In the genomic region with DNA sequence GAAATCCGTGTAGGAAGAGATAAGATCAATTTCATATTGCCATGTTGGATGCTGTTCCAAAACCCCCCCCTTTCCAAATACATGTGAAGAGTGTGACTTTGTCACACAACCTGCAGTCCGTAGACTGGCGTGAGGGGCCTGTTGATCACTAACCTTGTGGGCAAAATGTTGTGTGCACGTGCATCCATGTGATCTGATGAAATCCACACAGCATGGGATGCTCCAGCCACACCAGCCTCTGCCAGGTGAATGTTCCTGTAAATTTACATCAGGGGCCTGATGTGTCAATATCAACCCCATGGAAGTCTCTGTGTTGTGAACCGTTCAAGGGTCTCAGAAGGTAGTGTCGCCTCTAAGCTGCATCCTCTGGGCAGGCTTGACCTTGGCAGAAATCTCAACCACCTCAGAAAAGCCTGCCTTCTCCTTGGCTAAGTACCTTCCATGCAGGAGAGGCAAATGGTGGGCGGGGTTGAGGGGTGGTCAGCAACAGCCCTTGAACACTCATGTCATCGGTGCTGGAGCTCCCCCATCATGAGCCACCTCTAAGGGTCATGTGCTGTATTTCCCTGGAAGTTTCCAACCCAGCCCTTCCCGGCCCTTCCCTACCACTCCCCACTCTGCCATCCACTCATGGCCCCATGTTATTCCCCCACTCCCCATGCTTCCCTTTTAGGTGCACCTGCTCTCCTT, we compare ENCODE assay signal across 25 cellular contexts.
DNase-seq lines count a peak whose midpoint lies in the region; ATAC-seq, FAIRE-seq and TF ChIP-seq lines count a peak whose summit lies in the region.
"Had no signal": no experiment of that assay in that cellular context is flagged by ENCODE, and none has a peak within 500 bp of the region (broad histone marks: within the 10 kb centered on the region; RNA-seq: fewer than 3 reads in every experiment).

No MANE protein-coding gene starts in this region.

- intact Hi-C loops in CD14-positive monocyte (cut with micrococcal nuclease): no loop called here
- intact Hi-C loops in sciatic nerve (cut with DNase I): no loop called here

- H3K9me3 Mint-ChIP-seq in CD14-positive monocyte (peaks cover 0 to 4% (median 2%) of the 10 kb centered on the region in 7 donors), endodermal cell (no peaks in the 10 kb centered on the region)
- H3K9me3 Mint-ChIP-seq: CD4-positive, alpha-beta T cell; CD8-positive, alpha-beta memory T cell; GM23338; H9; HFFc6 had no signal

- H3K27ac ChIP-seq in endodermal cell (ENCODE audit: low read depth, low read length): no peak overlapping the region
- H3K27ac ChIP-seq: 22Rv1, BLaER1, C4-2B had no signal

- no peaks in the 10 kb centered on the region for H3K36me3 ChIP-seq in endodermal cell (ENCODE audit: control insufficient read depth, insufficient read depth, low read length)
- H3K36me3 ChIP-seq: BLaER1 had no signal

- TF ChIP-seq CTCF in CD14-positive monocyte (IDR thresholded peaks at IDR 0.05) (no peak), endodermal cell (conservative IDR thresholded peaks at IDR 0.05) (no peak)

- H3K36me3 Mint-ChIP-seq in CD14-positive monocyte (no peaks in the 10 kb centered on the region), endodermal cell (ENCODE audit: low read depth) (no peaks in the 10 kb centered on the region)
- H3K36me3 Mint-ChIP-seq: CD8-positive, alpha-beta memory T cell had no signal

- H3K4me3 ChIP-seq in endodermal cell (ENCODE audit: low read length): no peak overlapping the region
- H3K4me3 ChIP-seq: BLaER1, GM23338 had no signal

- H3K4me3 Mint-ChIP-seq in CD14-positive monocyte: no peak overlapping the region
- H3K4me3 Mint-ChIP-seq in endodermal cell: no peak overlapping the region
- H3K4me3 Mint-ChIP-seq: B cell; CD4-positive, alpha-beta T cell; CD8-positive, alpha-beta memory T cell; GM23338; H9; HFFc6 had no signal

- WGBS in endodermal cell (ENCODE audit: insufficient coverage in 1 of 2, insufficient read length in 1 of 2), 2 experiments: 92 to 97% methylated on average over 9 of the region's 9 CpGs

- peaks cover 3% of the 10 kb centered on the region for H3K4me1 ChIP-seq in endodermal cell (ENCODE audit: control insufficient read depth, insufficient read depth, low read length)
- H3K4me1 ChIP-seq: BLaER1 had no signal

- no peaks in the 10 kb centered on the region for H3K9me3 ChIP-seq in endodermal cell (ENCODE audit: control insufficient read depth, low read length)

- peak overlapping the region in 3 of 7 donors; percentile 30 to 97 (median 83) for H3K27ac Mint-ChIP-seq in CD14-positive monocyte
- no peak overlapping the region for H3K27ac Mint-ChIP-seq in endodermal cell
- H3K27ac Mint-ChIP-seq: B cell; CD4-positive, alpha-beta T cell; CD8-positive, alpha-beta memory T cell; GM23338; H9; HFFc6 had no signal

- H3K9ac ChIP-seq in endodermal cell (ENCODE audit: extremely low read depth, low read length, poor library complexity, severe bottlenecking): no peak overlapping the region
- H3K9ac ChIP-seq: BLaER1 had no signal

- FAIRE-seq in urothelium cell line (lab: Jason Lieb, UNC): peak; percentile 32
- FAIRE-seq: A204.1, D721Med, GM12891, GM18507 had no signal

- no peak for ATAC-seq in sciatic nerve
- no peak for ATAC-seq in HG03442 (IDR thresholded peaks at IDR 0.05; ENCODE audit: unreplicated experiment)
- ATAC-seq: GM23338, HCT116 had no signal

- H3K4me1 Mint-ChIP-seq in CD14-positive monocyte (peaks cover 9% of the 10 kb centered on the region), endodermal cell (no peaks in the 10 kb centered on the region)
- H3K4me1 Mint-ChIP-seq: B cell; CD8-positive, alpha-beta memory T cell; GM23338; H9 had no signal

- H3K27me3 Mint-ChIP-seq in CD14-positive monocyte (ENCODE audit: low read depth in 3 of 3): peaks cover 0 to 5% (median 2%) of the 10 kb centered on the region in 3 donors
- peaks cover 35% of the 10 kb centered on the region for H3K27me3 Mint-ChIP-seq in endodermal cell (ENCODE audit: insufficient read depth)
- H3K27me3 Mint-ChIP-seq: B cell; CD4-positive, alpha-beta T cell had no signal

- peaks cover 58% of the 10 kb centered on the region for H3K27me3 ChIP-seq in endodermal cell (ENCODE audit: control insufficient read depth, insufficient read depth, low read length, poor library complexity, severe bottlenecking)
- H3K27me3 ChIP-seq: BLaER1 had no signal

- DNase-seq in CD14-positive monocyte (ENCODE audit: low spot score) (peak; percentile 26), endodermal cell (peak; percentile 33), sciatic nerve (ENCODE audit: low spot score) (peak; percentile 39), urothelium cell line (ENCODE audit: low spot score) (no peak), NCI-H82 (lab: John Stamatoyannopoulos, UW) (no peak), retina (no peak)
- DNase-seq: CD4-positive, alpha-beta T cell; CD8-positive, alpha-beta memory T cell; DMS 273 treated with DMSO at 0.1 percent for 48 hours; DMS79; EL; GF-D8; H9; HFFc6 had no signal

Comparison
In these comparisons a context has a peak if more than half of its experiments do, and no peak if none do; other contexts are left out.
1. DNase-seq: peak in CD14-positive monocyte (single experiment), endodermal cell (single experiment) and sciatic nerve (single experiment); none in urothelium cell line (single experiment), NCI-H82 (single experiment) and retina (single experiment).